Comparison of ENCODE assay signal across 1 cellular context in the genomic region with DNA sequence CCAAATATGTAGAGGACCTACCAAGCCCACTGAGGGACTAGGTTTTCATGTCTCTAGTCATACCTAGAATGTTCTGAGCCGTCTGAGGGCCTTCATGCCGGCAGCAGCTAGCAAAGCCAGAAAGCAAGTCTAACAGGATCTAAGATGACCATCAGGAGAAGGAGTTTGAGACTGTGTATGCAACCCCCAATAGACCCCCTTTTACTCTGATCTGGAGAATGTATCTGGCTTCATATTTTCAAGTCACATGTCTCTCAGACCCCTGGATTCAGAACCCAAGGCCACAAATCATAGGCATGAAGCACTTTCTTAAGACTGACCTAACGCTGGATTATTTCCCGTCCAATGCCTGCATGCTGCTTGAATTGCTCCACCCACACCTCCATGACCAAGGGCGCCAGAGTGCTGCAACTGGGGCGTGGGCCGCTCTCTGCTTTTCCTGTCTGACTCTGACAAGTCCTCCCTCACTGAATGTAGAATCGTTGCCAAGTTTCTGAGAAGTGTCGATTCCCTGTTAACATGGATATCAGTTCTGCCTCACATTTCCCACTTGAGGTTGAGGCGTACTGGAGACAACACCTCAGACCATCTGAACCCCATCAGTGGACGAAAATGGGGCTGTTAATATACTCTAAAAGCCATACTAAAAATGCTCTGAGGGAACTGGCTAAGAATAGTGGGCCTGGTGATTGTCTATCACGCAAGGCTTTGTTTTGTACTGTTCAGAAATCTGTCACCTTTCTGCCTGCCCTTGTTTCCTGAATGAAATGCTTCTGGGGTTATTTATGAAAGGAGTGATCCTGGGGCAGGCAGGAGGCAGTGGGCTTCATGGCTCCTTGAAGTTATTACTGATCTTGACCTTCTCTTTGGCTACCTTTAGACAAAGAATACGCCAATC.
TF ChIP-seq lines count a peak whose summit lies in the region.

No MANE protein-coding gene starts in this region.

TF ChIP-seq in SK-N-SH treated with all-trans-retinoic acid at 6 μM for 48 hours, 23 proteins besides CTCF, POLR2A, EP300 and RAD21 (continued from another document):
- TF ChIP-seq TCF4 (CRISPR knock-in tag; IDR thresholded peaks at IDR 0.05; ENCODE audit: borderline replicate concordance), result no peak
- TF ChIP-seq, protein P1, sequence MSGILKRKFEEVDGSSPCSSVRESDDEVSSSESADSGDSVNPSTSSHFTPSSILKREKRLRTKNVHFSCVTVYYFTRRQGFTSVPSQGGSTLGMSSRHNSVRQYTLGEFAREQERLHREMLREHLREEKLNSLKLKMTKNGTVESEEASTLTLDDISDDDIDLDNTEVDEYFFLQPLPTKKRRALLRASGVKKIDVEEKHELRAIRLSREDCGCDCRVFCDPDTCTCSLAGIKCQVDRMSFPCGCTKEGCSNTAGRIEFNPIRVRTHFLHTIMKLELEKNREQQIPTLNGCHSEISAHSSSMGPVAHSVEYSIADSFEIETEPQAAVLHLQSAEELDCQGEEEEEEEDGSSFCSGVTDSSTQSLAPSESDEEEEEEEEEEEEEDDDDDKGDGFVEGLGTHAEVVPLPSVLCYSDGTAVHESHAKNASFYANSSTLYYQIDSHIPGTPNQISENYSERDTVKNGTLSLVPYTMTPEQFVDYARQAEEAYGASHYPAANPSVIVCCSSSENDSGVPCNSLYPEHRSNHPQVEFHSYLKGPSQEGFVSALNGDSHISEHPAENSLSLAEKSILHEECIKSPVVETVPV (CRISPR knock-in tag; IDR thresholded peaks at IDR 0.05), result no peak
